In the genomic region with DNA sequence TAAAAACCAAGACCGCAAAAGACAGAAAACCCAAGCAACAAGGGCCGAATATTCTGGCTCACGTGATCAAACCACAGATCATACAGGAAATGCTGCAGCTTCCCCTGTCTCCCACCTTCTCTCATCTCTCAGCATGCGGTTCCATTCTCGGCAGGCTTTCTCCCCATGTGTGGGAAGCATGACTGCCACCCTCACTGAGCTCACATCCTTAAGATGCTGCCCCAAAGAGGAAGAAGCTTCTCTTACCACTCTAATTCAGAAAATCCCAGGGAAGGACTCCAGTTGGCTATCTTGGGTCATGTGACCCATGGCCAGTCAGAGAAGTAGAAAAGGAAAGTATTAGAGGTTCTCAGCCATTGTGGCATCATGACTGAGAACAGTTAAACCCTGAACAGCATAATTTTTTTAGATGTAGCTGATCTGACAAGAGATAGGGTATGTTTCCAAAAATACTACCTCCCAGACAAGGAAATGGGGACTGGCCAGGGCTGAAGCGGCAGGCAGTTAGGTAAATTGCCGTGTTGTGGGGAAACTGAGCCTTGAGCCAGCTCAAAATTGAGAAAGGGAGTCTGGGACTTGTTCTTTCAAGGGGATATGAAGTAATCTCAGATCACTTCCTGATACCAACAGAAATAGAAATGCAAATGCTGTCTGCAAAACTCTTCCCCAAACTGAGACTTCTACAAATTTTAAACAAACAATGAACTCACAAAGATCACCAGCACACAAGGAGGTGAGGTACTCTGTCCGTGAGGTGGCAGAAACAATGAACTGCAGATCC, we compare ENCODE assay signal across 9 cellular contexts. TPM values are rescaled to one million over a fixed set of nuclear protein-coding genes. Genes with fewer than 3 reads are reported as not detected.
A peak's percentile ranks its signal among the peaks of the same experiment; 100 is the strongest.
DNase-seq lines count a peak whose midpoint lies in the region; ATAC-seq and TF ChIP-seq lines count a peak whose summit lies in the region.
"Had no signal": no experiment of that assay in that cellular context is flagged by ENCODE, and none has a peak within 500 bp of the region (broad histone marks: within the 10 kb centered on the region; RNA-seq: fewer than 3 reads in every experiment).

No MANE protein-coding gene starts in this region.

- no peaks in the 10 kb centered on the region for H3K27me3 Mint-ChIP-seq in CD4-positive, alpha-beta T cell

- peaks cover 31% of the 10 kb centered on the region for H3K4me1 Mint-ChIP-seq in CD4-positive, alpha-beta T cell (ENCODE audit: low read depth)

- H3K27ac ChIP-seq in CD4-positive, alpha-beta T cell (ENCODE audit: low read depth, low read length): peak overlapping the region; percentile 58
- peak overlapping the region; percentile 76 for H3K27ac ChIP-seq in neutrophil
- H3K27ac ChIP-seq in brain microvascular endothelial cell: no peak overlapping the region

- peak overlapping the region; percentile 74 for H3K27ac Mint-ChIP-seq in CD4-positive, alpha-beta T cell

- POLR2A ChIA-PET in CD4-positive, alpha-beta T cell (lab: Charles Lee): interaction anchor here (0.7 to 2.1 kb wide), 10 partner anchors 9 to 706 kb away, joined by 3 to 13 read pairs (median 4); a partner anchor contains a TSS

- peaks cover 2% of the 10 kb centered on the region for H3K9me3 Mint-ChIP-seq in CD4-positive, alpha-beta T cell

- H3K4me3 ChIP-seq in NB4 (ENCODE audit: low read depth, low read length): peak overlapping the region; percentile 56
- peak overlapping the region; percentile 33 to 52 for H3K4me3 ChIP-seq in neutrophil (ENCODE audit: low read depth in 1 of 2, low read length in 1 of 2)
- no peak overlapping the region for H3K4me3 ChIP-seq in brain microvascular endothelial cell (ENCODE audit: low read depth, low read length)

- no peak for TF ChIP-seq POLR2A in NB4 (IDR thresholded peaks at IDR 0.05; ENCODE audit: extremely low read depth, insufficient read length)

- DNase-seq in CD4-positive, alpha-beta T cell: peak; percentile 43 to 68 (median 60)
- DNase-seq in NB4 (ENCODE audit: low read depth) (peak; percentile 98), activated T-cell treated with anti-CD3 and anti-CD28 coated beads for 48 hours (ENCODE audit: low read depth) (peak; percentile 52), brain microvascular endothelial cell (no peak), DMS 273 (lab: John Stamatoyannopoulos, UW; ENCODE audit: unreplicated experiment) (no peak)

- CTCF ChIA-PET in CD4-positive, alpha-beta T cell (lab: Charles Lee): interaction anchor here (0.6 to 3.1 kb wide), 7 partner anchors 10 to 245 kb away, joined by 3 to 11 read pairs (median 3); a partner anchor contains a TSS

- no peaks in the 10 kb centered on the region for H3K9me3 ChIP-seq in CD4-positive, alpha-beta T cell (ENCODE audit: control insufficient read depth, low read length)
- no peaks in the 10 kb centered on the region for H3K9me3 ChIP-seq in neutrophil

- H3K27me3 ChIP-seq in CD4-positive, alpha-beta T cell (ENCODE audit: control insufficient read depth, insufficient read depth, low read length): no peaks in the 10 kb centered on the region
- H3K27me3 ChIP-seq in neutrophil (no peaks in the 10 kb centered on the region), brain microvascular endothelial cell (replicated peaks) (no peaks in the 10 kb centered on the region)

- in situ Hi-C loops in brain microvascular endothelial cell (cut with HindIII; ENCODE audit: low pct_ligation_motif_present, low sequenced_read_pairs): no loop called here

- intact Hi-C loops in CD4-positive, alpha-beta T cell (cut with DNase I, micrococcal nuclease): no loop called here

- peak; percentile 94 for ATAC-seq in CD4-positive, alpha-beta T cell (ENCODE audit: poor library complexity)
- ATAC-seq in HG02970 (IDR thresholded peaks at IDR 0.05; ENCODE audit: low FRiP score, unreplicated experiment): no peak
- ATAC-seq in GM18498 (IDR thresholded peaks at IDR 0.05; ENCODE audit: unreplicated experiment): no peak

- peak overlapping the region; percentile 39 for H3K4me3 Mint-ChIP-seq in CD4-positive, alpha-beta T cell

- H3K36me3 ChIP-seq in neutrophil: no peaks in the 10 kb centered on the region
- no peaks in the 10 kb centered on the region for H3K36me3 ChIP-seq in brain microvascular endothelial cell (replicated peaks)

- peaks cover 9 to 16% of the 10 kb centered on the region in 2 experiments for H3K4me1 ChIP-seq in neutrophil (ENCODE audit: control insufficient read depth in 1 of 2, insufficient read depth in 1 of 2, low read depth in 1 of 2, low read length in 1 of 2)

- TF ChIP-seq CTCF in CD4-positive, alpha-beta T cell (IDR thresholded peaks at IDR 0.05): no peak
- no peak for TF ChIP-seq CTCF in NB4 (IDR thresholded peaks at IDR 0.05; ENCODE audit: low read depth, low read length)
- TF ChIP-seq CTCF in neutrophil (IDR thresholded peaks at IDR 0.05): no peak
- TF ChIP-seq CTCF in brain microvascular endothelial cell (IDR thresholded peaks at IDR 0.05; ENCODE audit: low read depth, low read length, missing control alignments): no peak

- H3K36me3 Mint-ChIP-seq in CD4-positive, alpha-beta T cell (ENCODE audit: low read depth): no peaks in the 10 kb centered on the region

RNA-seq across cellular contexts. Expression of a gene that starts 37.1 kb away (rescaled TPM):
- under 1 TPM in 1 of 2 experiments, not detected in 1; 0.08 TPM for total RNA-seq in CD4-positive, alpha-beta T cell
- total RNA-seq: pulmonary artery endothelial cell had no signal

RNA-seq across cellular contexts. Expression of a gene that starts 53.7 kb away (rescaled TPM):
- total RNA-seq in CD4-positive, alpha-beta T cell: 100 to 1,000 TPM; 102 to 107 TPM

Comparison
In these comparisons a context has a peak if more than half of its experiments do, and no peak if none do; other contexts are left out.
1. DNase-seq: peak in CD4-positive, alpha-beta T cell (10 of 10), NB4 (single experiment) and activated T-cell treated with anti-CD3 and anti-CD28 coated beads for 48 hours (single experiment); none in brain microvascular endothelial cell (single experiment) and DMS 273 (single experiment).